In genomic region chr6:53064726-53065265, GRCh38 we compare ENCODE assay signal across 1 cellular context.
TF ChIP-seq lines count a peak whose summit lies in the region.

No MANE protein-coding gene starts in this region.

TF ChIP-seq in HepG2, 621 proteins besides CTCF, POLR2A, EP300 and RAD21 (continued from another document and continues in another):
- TF ChIP-seq ZNF275 (CRISPR knock-in tag; IDR thresholded peaks at IDR 0.05; ENCODE audit: borderline replicate concordance) (no peak; the same call in 1 of the 2 replicates), SIX4 (CRISPR knock-in tag; IDR thresholded peaks at IDR 0.05) (0 out of 2 replicates have a peak, but pooled peaks have one; percentile 12), HNRNPL (IDR thresholded peaks at IDR 0.05; ENCODE audit: low read depth, low read length) (no peak), XRCC5 (optimal IDR thresholded peaks at IDR 0.05; ENCODE audit: low read length) (peak; percentile 67), ZFP82 (CRISPR knock-in tag; IDR thresholded peaks at IDR 0.05; ENCODE audit: borderline replicate concordance) (no peak), POLR2AphosphoS2 (IDR thresholded peaks at IDR 0.05; ENCODE audit: low read depth, low read length) (no peak), PTBP1 (IDR thresholded peaks at IDR 0.05; ENCODE audit: low read depth, low read length, poor library complexity, severe bottlenecking) (no peak), EZH2 (conservative IDR thresholded peaks at IDR 0.05; ENCODE audit: low read depth, low read length) (no peak), ZNF235 (CRISPR knock-in tag; IDR thresholded peaks at IDR 0.05; ENCODE audit: borderline replicate concordance) (no peak), FOXP1 (IDR thresholded peaks at IDR 0.05) (no peak), FOXP1 (CRISPR knock-in tag; IDR thresholded peaks at IDR 0.05) (no peak), TMF1 (CRISPR knock-in tag; IDR thresholded peaks at IDR 0.05; ENCODE audit: low read depth) (no peak), ZFP62 (CRISPR knock-in tag; IDR thresholded peaks at IDR 0.05) (0 out of 2 replicates have a peak, but pooled peaks have one; percentile 22), ZNF414 (CRISPR knock-in tag; IDR thresholded peaks at IDR 0.05) (no peak), GABPA (IDR thresholded peaks at IDR 0.05; ENCODE audit: low read depth, low read length) (no peak), GABPA (CRISPR knock-in tag; IDR thresholded peaks at IDR 0.05; ENCODE audit: low read depth) (peak; percentile 91), UBTF (CRISPR knock-in tag; IDR thresholded peaks at IDR 0.05) (no peak), ZC3H13 (CRISPR knock-in tag; IDR thresholded peaks at IDR 0.05) (no peak), ZNF660 (CRISPR knock-in tag; IDR thresholded peaks at IDR 0.05; ENCODE audit: borderline replicate concordance, low read depth) (no peak), ESRRA (CRISPR knock-in tag; IDR thresholded peaks at IDR 0.05; ENCODE audit: low read depth) (no peak), PHF8 (CRISPR knock-in tag; IDR thresholded peaks at IDR 0.05) (no peak), IRF1 (CRISPR knock-in tag; IDR thresholded peaks at IDR 0.05; ENCODE audit: low read depth) (no peak), ZNF574 (CRISPR knock-in tag; IDR thresholded peaks at IDR 0.05) (peak; percentile 84), FIP1L1 (IDR thresholded peaks at IDR 0.05; ENCODE audit: borderline replicate concordance, insufficient read depth, low read depth, low read length) (no peak), WIZ (CRISPR knock-in tag; IDR thresholded peaks at IDR 0.05) (no peak), HOXD1 (CRISPR knock-in tag; IDR thresholded peaks at IDR 0.05) (0 out of 2 replicates have a peak, but pooled peaks have one; percentile 11), ZNF816 (CRISPR knock-in tag; IDR thresholded peaks at IDR 0.05; ENCODE audit: borderline replicate concordance) (no peak), BATF2 (CRISPR knock-in tag; IDR thresholded peaks at IDR 0.05) (no peak), MAF1 (CRISPR knock-in tag; IDR thresholded peaks at IDR 0.05; ENCODE audit: borderline replicate concordance) (no peak), KDM4B (CRISPR knock-in tag; IDR thresholded peaks at IDR 0.05) (no peak; the same call in 1 of the 2 replicates), NR3C1 (CRISPR knock-in tag; IDR thresholded peaks at IDR 0.05) (no peak), RARA (CRISPR knock-in tag; IDR thresholded peaks at IDR 0.05) (no peak), STAT5B (CRISPR knock-in tag; IDR thresholded peaks at IDR 0.05) (no peak), SCMH1 (CRISPR knock-in tag; IDR thresholded peaks at IDR 0.05; ENCODE audit: borderline replicate concordance) (no peak), ZBTB14 (CRISPR knock-in tag; IDR thresholded peaks at IDR 0.05) (no peak), ARID5B (CRISPR knock-in tag; IDR thresholded peaks at IDR 0.05) (no peak), ZHX1 (CRISPR knock-in tag; IDR thresholded peaks at IDR 0.05; ENCODE audit: low read depth) (no peak; the same call in 1 of the 2 replicates), PHF21A (CRISPR knock-in tag; IDR thresholded peaks at IDR 0.05) (peak; percentile 59), KMT2A (CRISPR knock-in tag; IDR thresholded peaks at IDR 0.05) (no peak), RFXANK (CRISPR knock-in tag; IDR thresholded peaks at IDR 0.05) (peak; percentile 72; the same call in 1 of the 2 replicates), SPEN (CRISPR knock-in tag; IDR thresholded peaks at IDR 0.05; ENCODE audit: low read depth) (no peak; the same call in none of the 2 replicates)
